In the genomic region with DNA sequence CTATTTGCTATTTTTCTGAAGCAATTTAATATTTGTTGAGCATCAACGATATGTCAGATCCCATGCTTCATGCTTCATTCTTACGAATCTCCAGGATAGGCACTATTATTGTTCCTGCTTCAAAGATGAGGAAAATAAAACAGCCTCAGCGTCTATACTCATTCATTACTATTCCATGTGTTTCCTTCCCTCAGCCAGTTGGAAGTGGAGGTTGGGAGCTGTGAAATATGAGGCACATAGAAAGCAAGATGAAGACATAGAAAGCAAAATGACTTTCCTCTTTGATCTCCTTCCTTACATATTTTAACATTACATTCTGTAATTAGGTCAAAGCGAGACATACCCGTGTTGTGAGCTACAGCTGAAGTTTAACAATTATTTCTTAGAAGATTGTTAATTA, we compare ENCODE assay signal across 10 cellular contexts.
A peak's percentile ranks its signal among the peaks of the same experiment; 100 is the strongest.
DNase-seq lines count a peak whose midpoint lies in the region; ATAC-seq and TF ChIP-seq lines count a peak whose summit lies in the region.
"Had no signal": no experiment of that assay in that cellular context is flagged by ENCODE, and none has a peak within 500 bp of the region (broad histone marks: within the 10 kb centered on the region; RNA-seq: fewer than 3 reads in every experiment).

No MANE protein-coding gene starts in this region.

- peak overlapping the region; percentile 24 for H3K4me3 Mint-ChIP-seq in stimulated activated naive CD8-positive, alpha-beta T cell treated with anti-CD3 and anti-CD28 coated beads, Interleukin-15, Interleukin-2, amounts not matched to agents 100 ng/mL and 50 ng/mL, for 24 hours
- peak overlapping the region; percentile 54 for H3K4me3 Mint-ChIP-seq in activated naive CD8-positive, alpha-beta T cell
- no peak overlapping the region for H3K4me3 Mint-ChIP-seq in mesothelial cell of epicardium
- H3K4me3 Mint-ChIP-seq: CD14-positive monocyte had no signal

- no peaks in the 10 kb centered on the region for H3K36me3 ChIP-seq in A673 (ENCODE audit: insufficient read depth, low read length, poor library complexity, severe bottlenecking)

- H3K27me3 ChIP-seq in A673 (replicated peaks; ENCODE audit: insufficient read depth, low read depth, low read length, poor library complexity): no peaks in the 10 kb centered on the region
- H3K27me3 ChIP-seq: body of pancreas had no signal

- no peak overlapping the region for H3K4me3 ChIP-seq in A673 (ENCODE audit: low read depth, low read length, poor library complexity, severe bottlenecking)
- H3K4me3 ChIP-seq: body of pancreas had no signal

- POLR2A ChIA-PET in A673 (lab: Charles Lee; ENCODE audit: low non-redundant PET): no interaction called here

- H3K36me3 Mint-ChIP-seq in stimulated activated naive CD8-positive, alpha-beta T cell treated with anti-CD3 and anti-CD28 coated beads, Interleukin-15, Interleukin-2, amounts not matched to agents 100 ng/mL and 50 ng/mL, for 24 hours (ENCODE audit: low read depth): peaks cover 87% of the 10 kb centered on the region
- peaks cover 40% of the 10 kb centered on the region for H3K36me3 Mint-ChIP-seq in activated naive CD8-positive, alpha-beta T cell
- peaks cover 8% of the 10 kb centered on the region for H3K36me3 Mint-ChIP-seq in mesothelial cell of epicardium

- TF ChIP-seq CTCF in mesothelial cell of epicardium (IDR thresholded peaks at IDR 0.05; ENCODE audit: unreplicated experiment) (no peak), A673 (conservative IDR thresholded peaks at IDR 0.05; ENCODE audit: low read depth, low read length) (no peak)

- peak overlapping the region; percentile 80 for H3K27ac Mint-ChIP-seq in stimulated activated naive CD8-positive, alpha-beta T cell treated with anti-CD3 and anti-CD28 coated beads, Interleukin-15, Interleukin-2, amounts not matched to agents 100 ng/mL and 50 ng/mL, for 24 hours
- peak overlapping the region; percentile 76 for H3K27ac Mint-ChIP-seq in activated naive CD8-positive, alpha-beta T cell
- H3K27ac Mint-ChIP-seq in mesothelial cell of epicardium: peak overlapping the region; percentile 19
- H3K27ac Mint-ChIP-seq: CD14-positive monocyte had no signal

- peaks cover 96% of the 10 kb centered on the region for H3K4me1 Mint-ChIP-seq in stimulated activated naive CD8-positive, alpha-beta T cell treated with anti-CD3 and anti-CD28 coated beads, Interleukin-15, Interleukin-2, amounts not matched to agents 100 ng/mL and 50 ng/mL, for 24 hours (ENCODE audit: low read depth)
- H3K4me1 Mint-ChIP-seq in activated naive CD8-positive, alpha-beta T cell (ENCODE audit: low read depth): peaks cover 89% of the 10 kb centered on the region
- H3K4me1 Mint-ChIP-seq in mesothelial cell of epicardium: peaks cover 13% of the 10 kb centered on the region

- intact Hi-C loops in A673 (cut with micrococcal nuclease; ENCODE audit: unreplicated experiment): no loop called here

- DNase-seq in stimulated activated naive CD8-positive, alpha-beta T cell treated with anti-CD3 and anti-CD28 coated beads, Interleukin-15, Interleukin-2, amounts not matched to agents 100 U/mL and 50 U/mL, for 24 hours: no peak
- no peak for DNase-seq in mesothelial cell of epicardium (ENCODE audit: low spot score in 2 of 2, unreplicated experiment in 2 of 2)
- no peak for DNase-seq in iPS-NIHi7 (ENCODE audit: extremely low spot score)
- DNase-seq in A673 (ENCODE audit: low spot score): no peak
- DNase-seq: body of pancreas had no signal

- H3K9me3 Mint-ChIP-seq in stimulated activated naive CD8-positive, alpha-beta T cell treated with anti-CD3 and anti-CD28 coated beads, Interleukin-15, Interleukin-2, amounts not matched to agents 100 ng/mL and 50 ng/mL, for 24 hours: no peaks in the 10 kb centered on the region
- peaks cover 9% of the 10 kb centered on the region for H3K9me3 Mint-ChIP-seq in activated naive CD8-positive, alpha-beta T cell (ENCODE audit: low read depth)
- peaks cover 4% of the 10 kb centered on the region for H3K9me3 Mint-ChIP-seq in mesothelial cell of epicardium
- H3K9me3 Mint-ChIP-seq: CD14-positive monocyte had no signal

- no peak overlapping the region for H3K27ac ChIP-seq in A673 (ENCODE audit: low read depth, low read length, poor library complexity, severe bottlenecking)
- H3K27ac ChIP-seq: RWPE1 had no signal

- no peak for ATAC-seq in stimulated activated naive CD8-positive, alpha-beta T cell treated with anti-CD3 and anti-CD28 coated beads, Interleukin-15, Interleukin-2, amounts not matched to agents 100 U/mL and 50 U/mL, for 24 hours
- no peak for ATAC-seq in GM21737 (IDR thresholded peaks at IDR 0.05; ENCODE audit: unreplicated experiment)
- ATAC-seq: body of pancreas had no signal

- no peaks in the 10 kb centered on the region for H3K4me1 ChIP-seq in A673 (ENCODE audit: insufficient read depth, low read length, poor library complexity, severe bottlenecking)
- H3K4me1 ChIP-seq: body of pancreas had no signal

- CTCF ChIA-PET in A673 (lab: Charles Lee): interaction anchor here (0.5 to 0.6 kb wide), 2 partner anchors 19 to 30 kb away, joined by 3 to 4 read pairs; no protein-coding TSS in a partner anchor

- H3K9me3 ChIP-seq in A673 (ENCODE audit: low read depth, low read length, poor library complexity, severe bottlenecking): no peaks in the 10 kb centered on the region
- H3K9me3 ChIP-seq: body of pancreas had no signal

- no peaks in the 10 kb centered on the region for H3K27me3 Mint-ChIP-seq in stimulated activated naive CD8-positive, alpha-beta T cell treated with anti-CD3 and anti-CD28 coated beads, Interleukin-15, Interleukin-2, amounts not matched to agents 100 ng/mL and 50 ng/mL, for 24 hours
- H3K27me3 Mint-ChIP-seq in activated naive CD8-positive, alpha-beta T cell: no peaks in the 10 kb centered on the region
- no peaks in the 10 kb centered on the region for H3K27me3 Mint-ChIP-seq in mesothelial cell of epicardium (ENCODE audit: low read depth)

- BruUV-seq in A673 (replicated peaks; lab: Mats Ljungman, UMichigan): no TSS peak

Comparison
In these comparisons a context has a peak if more than half of its experiments do, and no peak if none do; other contexts are left out.
1. H3K27ac Mint-ChIP-seq: peak in every context shown above with its lines; median percentile 80 in stimulated activated naive CD8-positive, alpha-beta T cell treated with anti-CD3 and anti-CD28 coated beads, Interleukin-15, Interleukin-2, amounts not matched to agents 100 ng/mL and 50 ng/mL, for 24 hours; 76 in activated naive CD8-positive, alpha-beta T cell; 19 in mesothelial cell of epicardium.